In genomic region chr9:136886610-136887597, GRCh38 we compare ENCODE assay signal across 8 cellular contexts. TPM values are rescaled to one million over a fixed set of nuclear protein-coding genes. Genes with fewer than 3 reads are reported as not detected.
A peak's percentile ranks its signal among the peaks of the same experiment; 100 is the strongest.
DNase-seq lines count a peak whose midpoint lies in the region; ATAC-seq, FAIRE-seq and TF ChIP-seq lines count a peak whose summit lies in the region.

No MANE protein-coding gene starts in this region.

- FAIRE-seq in D721Med (lab: Jason Lieb, UNC) = no peak

- intact Hi-C loops in transverse colon (cut with DNase I; ENCODE audit: low total_unique reads) = no loop called here

- TF ChIP-seq POLR2A in transverse colon (IDR thresholded peaks at IDR 0.05) = no peak

- no peaks in the 10 kb centered on the region for H3K36me3 ChIP-seq in transverse colon

- H3K9me3 ChIP-seq in mononuclear cell (ENCODE audit: low read depth, low read length) (no peaks in the 10 kb centered on the region), transverse colon (no peaks in the 10 kb centered on the region)

- in situ Hi-C loops in transverse colon (cut with MboI; ENCODE audit: low pct_ligation_motif_present in 1 of 4, low pct_unique_long_range_greater_than_20kb in 1 of 4, low sequenced_read_pairs in 3 of 4) = no loop called here

- H3K27me3 ChIP-seq in mononuclear cell (ENCODE audit: insufficient read depth, low read length) (no peaks in the 10 kb centered on the region), transverse colon (no peaks in the 10 kb centered on the region)

- peak; percentile 77 for DNase-seq in D721Med (ENCODE audit: insufficient read length, low spot score)
- DNase-seq in effector memory CD8-positive, alpha-beta T cell = peak; percentile 20 to 71 (median 69)
- peak; percentile 44 for DNase-seq in transverse colon
- DNase-seq in occipital lobe (lab: John Stamatoyannopoulos, UW) = no peak

- no peaks in the 10 kb centered on the region for H3K9me3 Mint-ChIP-seq in effector memory CD8-positive, alpha-beta T cell

- peak overlapping the region; percentile 80 to 84 for H3K4me3 Mint-ChIP-seq in effector memory CD8-positive, alpha-beta T cell

- peak overlapping the region; percentile 95 for H3K27ac ChIP-seq in VCaP
- H3K27ac ChIP-seq in transverse colon = peak overlapping the region; percentile 86 to 95 (median 93)

- no peak for TF ChIP-seq EP300 in transverse colon (IDR thresholded peaks at IDR 0.05; ENCODE audit: low read depth)

- H3K4me1 Mint-ChIP-seq in effector memory CD8-positive, alpha-beta T cell (ENCODE audit: low read depth in 2 of 2) = peaks cover 20 to 22% of the 10 kb centered on the region in 2 donors

- peaks cover 39% of the 10 kb centered on the region for H3K4me1 ChIP-seq in mononuclear cell (ENCODE audit: insufficient read depth, low read length)
- peaks cover 0 to 32% (median 25%) of the 10 kb centered on the region in 4 donors for H3K4me1 ChIP-seq in transverse colon

- H3K4me3 ChIP-seq in mononuclear cell (ENCODE audit: low read length) = peak overlapping the region; percentile 67
- H3K4me3 ChIP-seq in transverse colon = peak overlapping the region; percentile 63 to 100 (median 95)

- no peak for TF ChIP-seq CTCF in D721Med (IDR thresholded peaks at IDR 0.05; ENCODE audit: insufficient read depth, missing control alignments)
- no peak for TF ChIP-seq CTCF in VCaP (conservative IDR thresholded peaks at IDR 0.05)
- TF ChIP-seq CTCF in transverse colon (IDR thresholded peaks at IDR 0.05) = no peak

- 0 to 2% methylated on average over 1 to 36 of the region's 76 CpGs for WGBS in transverse colon (ENCODE audit: low coverage in 1 of 2), 2 donors

- H3K27ac Mint-ChIP-seq in effector memory CD8-positive, alpha-beta T cell = peak overlapping the region; percentile 89 to 97

- no peaks in the 10 kb centered on the region for H3K27me3 Mint-ChIP-seq in effector memory CD8-positive, alpha-beta T cell

- ATAC-seq in GM19324 (IDR thresholded peaks at IDR 0.05; ENCODE audit: low FRiP score, unreplicated experiment) (peak; percentile 20), HG03432 (IDR thresholded peaks at IDR 0.05; ENCODE audit: unreplicated experiment) (peak; percentile 32)
- peak; percentile 55 for ATAC-seq in effector memory CD8-positive, alpha-beta T cell (replicated peaks)

- peaks cover 37% of the 10 kb centered on the region for H3K36me3 Mint-ChIP-seq in effector memory CD8-positive, alpha-beta T cell (ENCODE audit: insufficient read depth)

RNA-seq across cellular contexts. Expression of gene TRAF2, which starts 0.6 kb away (rescaled TPM):
- total RNA-seq in mononuclear cell = 6.4 TPM
- 10 to 100 TPM; 12.5 to 60.6 (median 13.8) TPM for total RNA-seq in transverse colon
- 8.9 TPM for total RNA-seq in occipital lobe

RNA-seq across cellular contexts. Expression of gene EDF1, which starts 20.8 kb away (rescaled TPM):
- total RNA-seq in mononuclear cell = 162 TPM
- 100 to 1,000 TPM; 353 to 618 (median 555) TPM for total RNA-seq in transverse colon
- total RNA-seq in occipital lobe = 96.2 TPM

RNA-seq across cellular contexts. Expression of gene MAMDC4, which starts 34.8 kb away (rescaled TPM):
- total RNA-seq in mononuclear cell (0.52 TPM), transverse colon (10 to 100 TPM; 11.4 to 52.5 (median 23.2) TPM), occipital lobe (2.5 TPM)

RNA-seq across cellular contexts. Expression of gene PHPT1, which starts 37.7 kb away (rescaled TPM):
- 14.0 TPM for total RNA-seq in mononuclear cell
- total RNA-seq in transverse colon = 100 to 1,000 TPM in 2 of 4 donors, 10 to 100 TPM in 2; 69.7 to 134 (median 107) TPM
- 76.9 TPM for total RNA-seq in occipital lobe

RNA-seq across cellular contexts. Expression of gene AJM1, which starts 44.6 kb away (rescaled TPM):
- total RNA-seq in mononuclear cell = 0.73 TPM
- 10 to 100 TPM in 3 of 4 donors, 1 to 10 TPM in 1; 9.8 to 26.5 (median 17.0) TPM for total RNA-seq in transverse colon
- 0.94 TPM for total RNA-seq in occipital lobe
